ENCODE assay signal across 18 cellular contexts in genomic region chr11:128879817-128880216, GRCh38. TPM values are rescaled to one million over a fixed set of nuclear protein-coding genes. Genes with fewer than 3 reads are reported as not detected.
A peak's percentile ranks its signal among the peaks of the same experiment; 100 is the strongest.
DNase-seq lines count a peak whose midpoint lies in the region; ATAC-seq and TF ChIP-seq lines count a peak whose summit lies in the region.
"Had no signal": no experiment of that assay in that cellular context is flagged by ENCODE, and none has a peak within 500 bp of the region (broad histone marks: within the 10 kb centered on the region; RNA-seq: fewer than 3 reads in every experiment).

No MANE protein-coding gene starts in this region.

- H3K9ac ChIP-seq in endodermal cell (ENCODE audit: extremely low read depth, low read length, poor library complexity, severe bottlenecking) (no peak overlapping the region), PC-3 (ENCODE audit: low read length) (no peak overlapping the region)

- H3K36me3 Mint-ChIP-seq in activated CD8-positive, alpha-beta memory T cell treated with anti-CD3 and anti-CD28 coated beads, Interleukin-2, amount 10 ng/mL, durations not matched to agents 7 days and 5 days, result no peaks in the 10 kb centered on the region
- H3K36me3 Mint-ChIP-seq in endodermal cell (ENCODE audit: low read depth), result no peaks in the 10 kb centered on the region
- H3K36me3 Mint-ChIP-seq: CD4-positive, CD25-positive, alpha-beta regulatory T cell had no signal

- H3K4me2 ChIP-seq in PC-3 (ENCODE audit: low read length), result no peak overlapping the region

- H3K9me3 ChIP-seq in endodermal cell (ENCODE audit: control insufficient read depth, low read length), result no peaks in the 10 kb centered on the region
- no peaks in the 10 kb centered on the region for H3K9me3 ChIP-seq in PC-3 (ENCODE audit: low read length)
- H3K9me3 ChIP-seq: HAP-1, SJSA1 had no signal

- H3K4me1 ChIP-seq in endodermal cell (ENCODE audit: control insufficient read depth, insufficient read depth, low read length) (peaks cover 6% of the 10 kb centered on the region), PC-3 (ENCODE audit: insufficient read depth, low read length) (no peaks in the 10 kb centered on the region)
- H3K4me1 ChIP-seq: HAP-1, SJSA1 had no signal

- no TSS peak for BruUV-seq in PC-3 (replicated peaks; lab: Mats Ljungman, UMichigan)

- no peak overlapping the region for H2AFZ ChIP-seq in PC-3 (ENCODE audit: low read length)

- no peak overlapping the region for H3K4me3 ChIP-seq in endodermal cell (ENCODE audit: low read length)
- no peak overlapping the region for H3K4me3 ChIP-seq in PC-3 (ENCODE audit: low read length)
- H3K4me3 ChIP-seq: HAP-1, SJSA1 had no signal

- no peak overlapping the region for H3K27ac Mint-ChIP-seq in activated CD8-positive, alpha-beta memory T cell treated with anti-CD3 and anti-CD28 coated beads, Interleukin-2, amount 10 ng/mL, durations not matched to agents 7 days and 5 days
- H3K27ac Mint-ChIP-seq in endodermal cell, result no peak overlapping the region

- ATAC-seq in activated CD8-positive, alpha-beta memory T cell treated with anti-CD3 and anti-CD28 coated beads, Interleukin-2, amount 10 ng/mL, durations not matched to agents 7 days and 5 days, result no peak
- no peak for ATAC-seq in HG02588 (IDR thresholded peaks at IDR 0.05; ENCODE audit: unreplicated experiment)
- ATAC-seq in PC-3, result no peak

- CTCF ChIA-PET in activated CD8-positive, alpha-beta memory T cell treated with anti-CD3 and anti-CD28 coated beads, Interleukin-2, amount 10 ng/mL, durations not matched to agents 7 days and 5 days (lab: Charles Lee), result interaction anchor here (1.9 to 2.5 kb wide), 2 partner anchors 11 to 77 kb away, joined by 8 to 10 read pairs; no protein-coding TSS in a partner anchor
- CTCF ChIA-PET in PC-3 (lab: Charles Lee), result no interaction called here

- H4K20me1 ChIP-seq in PC-3 (ENCODE audit: low read length), result no peaks in the 10 kb centered on the region

- POLR2A ChIA-PET in PC-3 (lab: Charles Lee; ENCODE audit: unreplicated experiment), result no interaction called here

- no peaks in the 10 kb centered on the region for H3K9me3 Mint-ChIP-seq in activated CD8-positive, alpha-beta memory T cell treated with anti-CD3 and anti-CD28 coated beads, Interleukin-2, amount 10 ng/mL, durations not matched to agents 7 days and 5 days (ENCODE audit: low read depth)
- H3K9me3 Mint-ChIP-seq in endodermal cell, result no peaks in the 10 kb centered on the region
- H3K9me3 Mint-ChIP-seq: CD4-positive, CD25-positive, alpha-beta regulatory T cell had no signal

- H3K9me2 ChIP-seq in PC-3 (replicated peaks; ENCODE audit: low read length), result no peaks in the 10 kb centered on the region

- WGBS in endodermal cell (ENCODE audit: insufficient coverage in 1 of 2, insufficient read length in 1 of 2), 2 experiments, result 63 to 82% methylated on average over 4 to 12 of the region's 12 CpGs

- H3K4me3 Mint-ChIP-seq in activated CD8-positive, alpha-beta memory T cell treated with anti-CD3 and anti-CD28 coated beads, Interleukin-2, amount 10 ng/mL, durations not matched to agents 7 days and 5 days, result no peak overlapping the region
- no peak overlapping the region for H3K4me3 Mint-ChIP-seq in endodermal cell
- H3K4me3 Mint-ChIP-seq: CD4-positive, CD25-positive, alpha-beta regulatory T cell had no signal

- H3K36me3 ChIP-seq in endodermal cell (ENCODE audit: control insufficient read depth, insufficient read depth, low read length) (no peaks in the 10 kb centered on the region), PC-3 (ENCODE audit: low read depth, low read length) (no peaks in the 10 kb centered on the region)
- H3K36me3 ChIP-seq: HAP-1, SJSA1 had no signal

- H3K4me1 Mint-ChIP-seq in activated CD8-positive, alpha-beta memory T cell treated with anti-CD3 and anti-CD28 coated beads, Interleukin-2, amount 10 ng/mL, durations not matched to agents 7 days and 5 days, result no peaks in the 10 kb centered on the region
- H3K4me1 Mint-ChIP-seq in endodermal cell, result peaks cover 13% of the 10 kb centered on the region

- intact Hi-C loops in posterior vena cava (cut with DNase I), result no loop called here
- intact Hi-C loops in PC-3 (cut with micrococcal nuclease), result loop anchor here (10.0 kb wide), 1 partner anchor 145 kb away; no protein-coding TSS in a partner anchor

- TF ChIP-seq CTCF in endodermal cell (conservative IDR thresholded peaks at IDR 0.05), result no peak
- TF ChIP-seq CTCF in PC-3 (conservative IDR thresholded peaks at IDR 0.05; ENCODE audit: low read depth, low read length), result no peak

- H3K27ac ChIP-seq in endodermal cell (ENCODE audit: low read depth, low read length) (no peak overlapping the region), PC-3 (ENCODE audit: low read length) (no peak overlapping the region)
- H3K27ac ChIP-seq: HL-60, SJSA1 had no signal

- H3F3A ChIP-seq in PC-3 (ENCODE audit: low read length, unreplicated experiment), result no peaks in the 10 kb centered on the region

- peak; percentile 30 for DNase-seq in activated CD8-positive, alpha-beta memory T cell treated with anti-CD3 and anti-CD28 coated beads, Interleukin-2, amount 50 U/mL, for 48 hours
- DNase-seq in activated CD8-positive, alpha-beta memory T cell treated with anti-CD3 and anti-CD28 coated beads, Interleukin-2, amount 10 ng/mL, durations not matched to agents 7 days and 5 days, result no peak
- DNase-seq in ELF-1 (ENCODE audit: low read depth, low spot score) (peak; percentile 82), endodermal cell (peak; percentile 74), posterior vena cava (ENCODE audit: low spot score) (peak; percentile 56), midbrain (lab: John Stamatoyannopoulos, UW) (no peak), PC-3 (no peak)
- DNase-seq: CD4-positive, CD25-positive, alpha-beta regulatory T cell; NCI-H2029 treated with DMSO at 0.1 percent for 48 hours; NCI-H524; NK-92 treated with Interleukin-12 subunit alpha and Interleukin-12 subunit beta, amount 100 ng/mL, for 24 hours; OCI-M1 had no signal

- no peaks in the 10 kb centered on the region for H3K79me2 ChIP-seq in PC-3 (ENCODE audit: low read length)

- peaks cover 9% of the 10 kb centered on the region for H3K27me3 ChIP-seq in endodermal cell (ENCODE audit: control insufficient read depth, insufficient read depth, low read length, poor library complexity, severe bottlenecking)
- H3K27me3 ChIP-seq in PC-3 (ENCODE audit: low read length), result peaks cover 15% of the 10 kb centered on the region; the same call in 1 of the 2 replicates
- H3K27me3 ChIP-seq: SJSA1 had no signal

- H3K27me3 Mint-ChIP-seq in activated CD8-positive, alpha-beta memory T cell treated with anti-CD3 and anti-CD28 coated beads, Interleukin-2, amount 10 ng/mL, durations not matched to agents 7 days and 5 days, result peaks cover 49% of the 10 kb centered on the region
- H3K27me3 Mint-ChIP-seq in endodermal cell (ENCODE audit: insufficient read depth), result peaks cover 17% of the 10 kb centered on the region

RNA-seq across cellular contexts. Expression of gene KCNJ5, which starts 11.3 kb away (rescaled TPM):
- not detected for total RNA-seq in activated CD8-positive, alpha-beta memory T cell treated with anti-CD3 and anti-CD28 coated beads, Interleukin-2, amount 10 ng/mL, durations not matched to agents 7 days and 5 days
- 1 to 10 TPM in 1 of 2 donors, under 1 TPM in 1; 0.60 to 1.1 TPM for total RNA-seq in endodermal cell
- polyA plus RNA-seq in endodermal cell (2013, experiment 1 of 2), result 0.64 TPM
- 1.2 TPM for polyA plus RNA-seq in endodermal cell (2013, experiment 2 of 2)
- total RNA-seq in posterior vena cava, result 1 to 10 TPM in 1 of 2 donors, under 1 TPM in 1; 0.52 to 1.9 TPM
- not detected in 2 replicates for total RNA-seq in PC-3 (2014; rRNA removed)
- total RNA-seq: A673; CD4-positive, CD25-positive, alpha-beta regulatory T cell; SJSA1 had no signal
- polyA plus RNA-seq: CD4-positive, CD25-positive, alpha-beta regulatory T cell had no signal

RNA-seq across cellular contexts. Expression of gene KCNJ1, which starts 12.7 kb away (rescaled TPM):
- total RNA-seq in activated CD8-positive, alpha-beta memory T cell treated with anti-CD3 and anti-CD28 coated beads, Interleukin-2, amount 10 ng/mL, durations not matched to agents 7 days and 5 days, result not detected
- not detected for total RNA-seq in endodermal cell
- 0.36 TPM for polyA plus RNA-seq in endodermal cell (2013, experiment 1 of 2)
- polyA plus RNA-seq in endodermal cell (2013, experiment 2 of 2), result not detected
- not detected for total RNA-seq in posterior vena cava
- total RNA-seq in PC-3 (2014; rRNA removed), result not detected in 2 replicates
- total RNA-seq: A673; CD4-positive, CD25-positive, alpha-beta regulatory T cell; LHCN-M2; SJSA1 had no signal

Comparison
In these comparisons a context has a peak if more than half of its experiments do, and no peak if none do; other contexts are left out.
1. DNase-seq: peak in activated CD8-positive, alpha-beta memory T cell treated with anti-CD3 and anti-CD28 coated beads, Interleukin-2, amount 50 U/mL, for 48 hours (single experiment), ELF-1 (single experiment), endodermal cell (single experiment) and posterior vena cava (single experiment); none in activated CD8-positive, alpha-beta memory T cell treated with anti-CD3 and anti-CD28 coated beads, Interleukin-2, amount 10 ng/mL, durations not matched to agents 7 days and 5 days (single experiment), midbrain (single experiment) and PC-3 (single experiment).